21 cellular contexts compared by ENCODE assay signal in the genomic region with DNA sequence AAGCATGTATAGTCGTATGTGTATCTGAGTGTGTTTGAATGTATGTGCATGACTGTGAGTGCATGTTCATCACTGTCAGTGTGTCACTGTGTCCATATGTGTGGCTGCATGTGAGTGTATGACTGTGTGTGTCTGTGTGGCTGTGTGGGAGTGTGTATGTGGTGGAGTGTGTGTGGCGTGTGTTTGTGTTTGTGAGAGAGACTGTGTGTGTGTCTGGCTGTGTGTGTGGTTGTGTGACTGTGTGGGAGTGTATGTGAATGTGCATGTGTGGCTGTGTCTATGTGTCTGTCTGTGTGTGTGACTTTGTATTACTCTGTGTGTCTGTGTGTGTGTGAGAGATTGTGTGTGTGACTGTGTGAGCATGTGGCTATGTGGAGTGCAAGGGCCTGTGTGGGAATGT.
DNase-seq lines count a peak whose midpoint lies in the region; ATAC-seq, FAIRE-seq and TF ChIP-seq lines count a peak whose summit lies in the region.
"Had no signal": no experiment of that assay in that cellular context is flagged by ENCODE, and none has a peak within 500 bp of the region (broad histone marks: within the 10 kb centered on the region; RNA-seq: fewer than 3 reads in every experiment).

No MANE protein-coding gene starts in this region.

- no peak overlapping the region for H2BK120ac ChIP-seq in H9 (ENCODE audit: low read depth, low read length, poor library complexity, severe bottlenecking)
- H2BK120ac ChIP-seq in neuronal stem cell (ENCODE audit: low read depth, low read length): no peak overlapping the region

- H4K8ac ChIP-seq in H9 (replicated peaks; ENCODE audit: insufficient read length, low read depth, low read length): peak overlapping the region; percentile 35
- H4K8ac ChIP-seq in neuronal stem cell (ENCODE audit: low read depth, low read length): no peak overlapping the region

- H3K56ac ChIP-seq in H9 (ENCODE audit: insufficient read length, low read depth, low read length): no peak overlapping the region

- in situ Hi-C loops in K562 (cut with MboI): no loop called here

- TF ChIP-seq CTCF in H9 (conservative IDR thresholded peaks at IDR 0.05): no peak
- no peak for TF ChIP-seq CTCF in K562 (IDR thresholded peaks at IDR 0.05 in 2 of 3, conservative IDR thresholded peaks at IDR 0.05 in 1 of 3; ENCODE audit: insufficient read depth in 2 of 3, low read depth in 1 of 3, low read length in 3 of 3)
- TF ChIP-seq CTCF in sigmoid colon (IDR thresholded peaks at IDR 0.05): no peak

- 100% methylated on average over 1 of the region's 2 CpGs for WGBS in H9 (ENCODE audit: extremely low coverage, insufficient read length, low lambda C conversion rate)
- 0% methylated on average over 2 of the region's 2 CpGs for WGBS in K562 (ENCODE audit: insufficient coverage, low coverage, missing lambda C conversion rate)
- 100% methylated on average over 1 of the region's 2 CpGs; no CpG with 5 or more reads in 1 of the 2 donors for WGBS in neuronal stem cell (ENCODE audit: extremely low coverage in 2 of 2, insufficient read length in 2 of 2, insufficient replicate concordance in 1 of 2), 2 donors
- 82 to 88% methylated on average over 2 of the region's 2 CpGs for WGBS in sigmoid colon, 2 donors

- H2BK5ac ChIP-seq in H9 (ENCODE audit: insufficient read length, low read length) (no peak overlapping the region), neuronal stem cell (ENCODE audit: low read length) (no peak overlapping the region)

- H2AFZ ChIP-seq in H9 (ENCODE audit: low read length): no peak overlapping the region
- H2AFZ ChIP-seq in K562 (ENCODE audit: low read depth, low read length): no peak overlapping the region
- H2AFZ ChIP-seq in neuronal stem cell (ENCODE audit: low read length): no peak overlapping the region
- H2AFZ ChIP-seq: GM23338 had no signal

- H3K79me2 ChIP-seq in H9 (ENCODE audit: insufficient read depth, low read length) (no peaks in the 10 kb centered on the region), K562 (ENCODE audit: control insufficient read depth, insufficient read depth, low read length) (no peaks in the 10 kb centered on the region)

- H3K27ac Mint-ChIP-seq in H9: no peak overlapping the region
- H3K27ac Mint-ChIP-seq: CD14-positive monocyte; CD4-positive, alpha-beta memory T cell; GM23338; IgD-negative memory B cell had no signal

- no peak overlapping the region for H3K23ac ChIP-seq in H9 (ENCODE audit: insufficient read length, low read depth, low read length)
- H3K23ac ChIP-seq in neuronal stem cell (ENCODE audit: low read depth, low read length, poor library complexity): peak overlapping the region; percentile 96

- H3K79me1 ChIP-seq in H9 (ENCODE audit: insufficient read depth, low read depth, low read length, poor library complexity, severe bottlenecking) (no peaks in the 10 kb centered on the region), neuronal stem cell (ENCODE audit: low read depth, low read length) (no peaks in the 10 kb centered on the region)

- H3K9ac ChIP-seq in H9 (ENCODE audit: extremely low read depth, insufficient read length, low read length): no peak overlapping the region
- no peak overlapping the region for H3K9ac ChIP-seq in K562 (ENCODE audit: insufficient read depth in 1 of 2, low read depth in 2 of 2, low read length in 2 of 2)
- peak overlapping the region; percentile 71 for H3K9ac ChIP-seq in neuronal stem cell (ENCODE audit: low read depth, low read length, poor library complexity)
- H3K9ac ChIP-seq: BLaER1 had no signal

- H3K9me3 ChIP-seq in H9 (ENCODE audit: control insufficient read depth, low read depth, low read length) (no peaks in the 10 kb centered on the region), K562 (replicated peaks; ENCODE audit: control insufficient read depth, insufficient read depth, low read depth, low read length) (peaks cover 10% of the 10 kb centered on the region; the same call in 1 of the 2 replicates), iPS-18c (ENCODE audit: control insufficient read depth, insufficient read depth, low read length) (peaks cover 56% of the 10 kb centered on the region), neuronal stem cell (replicated peaks in 1 of 2; ENCODE audit: control insufficient read depth in 2 of 2, insufficient read depth in 1 of 2, low read depth in 1 of 2, low read length in 2 of 2) (peaks cover 0 to 7% of the 10 kb centered on the region in 2 donors), sigmoid colon (no peaks in the 10 kb centered on the region)

- H2BK15ac ChIP-seq in H9 (ENCODE audit: low read depth, low read length): no peak overlapping the region
- H2BK15ac ChIP-seq in neuronal stem cell (ENCODE audit: low read length): peak overlapping the region; percentile 66

- H4K91ac ChIP-seq in H9 (ENCODE audit: insufficient read length, low read depth, low read length) (no peak overlapping the region), neuronal stem cell (ENCODE audit: low read depth, low read length, poor library complexity) (peak overlapping the region; percentile 100)

- no peak overlapping the region for H3K4me3 ChIP-seq in K562
- peak overlapping the region; percentile 29; the same call in 1 of the 2 replicates for H3K4me3 ChIP-seq in iPS-18c (ENCODE audit: insufficient read depth, low read depth, low read length)
- H3K4me3 ChIP-seq in neuronal stem cell (ENCODE audit: low read length in 2 of 2): peak overlapping the region in 1 of 2 donors; percentile 61
- no peak overlapping the region for H3K4me3 ChIP-seq in sigmoid colon
- H3K4me3 ChIP-seq: BLaER1, GM23338 had no signal

- H2AK5ac ChIP-seq in H9 (ENCODE audit: insufficient read length, low read length) (no peak overlapping the region), neuronal stem cell (ENCODE audit: low read depth, low read length) (peak overlapping the region; percentile 70)

- H3K14ac ChIP-seq in H9 (ENCODE audit: insufficient read depth, low read length): no peak overlapping the region
- H3K14ac ChIP-seq in neuronal stem cell (ENCODE audit: low read length): peak overlapping the region; percentile 99

- H3K4me3 Mint-ChIP-seq in H9: no peak overlapping the region
- H3K4me3 Mint-ChIP-seq: CD14-positive monocyte; CD4-positive, alpha-beta memory T cell; GM23338; IgD-negative memory B cell had no signal

- H3K9me1 ChIP-seq in K562 (ENCODE audit: control insufficient read depth, insufficient read depth, low read length): no peaks in the 10 kb centered on the region

- no peak for TF ChIP-seq RAD21 in K562 (CRISPR knock-in tag; conservative IDR thresholded peaks at IDR 0.05 in 1 of 2, IDR thresholded peaks at IDR 0.05 in 1 of 2)

- FAIRE-seq in K562 (lab: Jason Lieb, UNC): no peak
- FAIRE-seq: GM12892, GM18507 had no signal

- TF ChIP-seq POLR2A in K562 (conservative IDR thresholded peaks at IDR 0.05): no peak
- no peak for TF ChIP-seq POLR2A in sigmoid colon (IDR thresholded peaks at IDR 0.05)

- CTCF ChIA-PET in K562 (lab: Yijun Ruan, JAX; ENCODE audit: low intra/inter-chr PET ratio): no interaction called here

- no peaks in the 10 kb centered on the region; a peak in 1 of 7 replicates for H3K36me3 Mint-ChIP-seq in H9 (ENCODE audit: insufficient read depth in 1 of 3, low read depth in 3 of 3)
- H3K36me3 Mint-ChIP-seq: CD14-positive monocyte; CD4-positive, alpha-beta memory T cell; IgD-negative memory B cell had no signal

- POLR2A ChIA-PET in K562 (lab: Yijun Ruan, JAX): no interaction called here

- H3K4me1 ChIP-seq in H9 (ENCODE audit: insufficient read depth, low read length) (peaks cover 15% of the 10 kb centered on the region; the same call in 1 of the 2 replicates), K562 (replicated peaks in 1 of 2; ENCODE audit: control insufficient read depth in 2 of 2, insufficient read depth in 2 of 2, low read length in 2 of 2) (0 out of 5 replicates have a peak, but pooled peaks cover 0 to 2% of the 10 kb centered on the region in 2 experiments), neuronal stem cell (ENCODE audit: control insufficient read depth in 2 of 2, insufficient read depth in 1 of 2, low read depth in 1 of 2, low read length in 2 of 2) (peaks cover 38 to 43% of the 10 kb centered on the region in 2 donors), sigmoid colon (no peaks in the 10 kb centered on the region)
- H3K4me1 ChIP-seq: BLaER1 had no signal

- DNase-seq in H9: no peak
- DNase-seq in K562 (ENCODE audit: extremely low read depth in 1 of 4, low spot score in 3 of 4): no peak
- DNase-seq in neuronal stem cell (ENCODE audit: low spot score): no peak
- DNase-seq in sigmoid colon: no peak
- no peak for DNase-seq in dermis blood vessel endothelial cell
- DNase-seq in Kasumi-1 (lab: John Stamatoyannopoulos, UW): no peak
- DNase-seq: 8988T; CD4-positive, alpha-beta memory T cell; DMS153; DMS79; GDM1; H7 had no signal

- peak overlapping the region; percentile 19 for H4K5ac ChIP-seq in H9 (ENCODE audit: insufficient read length, low read depth, low read length)

- H3K4ac ChIP-seq in H9 (ENCODE audit: low read depth, low read length): no peak overlapping the region
- H3K4ac ChIP-seq in neuronal stem cell (ENCODE audit: low read length): peak overlapping the region; percentile 99

- H3K4me2 ChIP-seq in H9 (ENCODE audit: insufficient read depth, insufficient read length, low read length): no peak overlapping the region
- H3K4me2 ChIP-seq in K562 (ENCODE audit: insufficient read depth, low read length): no peak overlapping the region
- H3K4me2 ChIP-seq in neuronal stem cell (ENCODE audit: insufficient read depth, low read length, poor library complexity, severe bottlenecking): no peak overlapping the region
- H3K4me2 ChIP-seq: BLaER1, GM23338 had no signal

- peaks cover 41 to 45% of the 10 kb centered on the region in 2 experiments for H3K4me1 Mint-ChIP-seq in H9
- H3K4me1 Mint-ChIP-seq: CD14-positive monocyte; CD4-positive, alpha-beta memory T cell; GM23338; IgD-negative memory B cell had no signal

- no peak overlapping the region for H3K18ac ChIP-seq in H9 (ENCODE audit: insufficient read length, low read depth, low read length)
- peak overlapping the region; percentile 99 for H3K18ac ChIP-seq in neuronal stem cell (ENCODE audit: low read length)

- H3T11ph ChIP-seq in H9 (ENCODE audit: low read length): no peak overlapping the region

- no peaks in the 10 kb centered on the region for H3K23me2 ChIP-seq in H9 (ENCODE audit: insufficient read length, low read depth, low read length, poor library complexity, severe bottlenecking)

- no peak overlapping the region for H3K27ac ChIP-seq in H9 (ENCODE audit: insufficient read length, low read depth, low read length)
- H3K27ac ChIP-seq in K562 (ENCODE audit: extremely low read depth, low read depth, low read length): no peak overlapping the region; the same call in 2 of the 3 replicates
- no peak overlapping the region for H3K27ac ChIP-seq in neuronal stem cell (replicated peaks; ENCODE audit: low read length)
- H3K27ac ChIP-seq in sigmoid colon: no peak overlapping the region
- H3K27ac ChIP-seq: BLaER1, HL-60 had no signal

- H3K9me3 Mint-ChIP-seq in H9: no peaks in the 10 kb centered on the region
- H3K9me3 Mint-ChIP-seq: CD4-positive, alpha-beta memory T cell; IgD-negative memory B cell had no signal

- no peaks in the 10 kb centered on the region for H3K27me3 Mint-ChIP-seq in H9 (ENCODE audit: low read depth)
- H3K27me3 Mint-ChIP-seq: IgD-negative memory B cell had no signal

- BruUV-seq in K562 (replicated peaks; lab: Mats Ljungman, UMichigan): no TSS peak

- no peak for ATAC-seq in K562
- no peak for ATAC-seq in GM21737 (IDR thresholded peaks at IDR 0.05; ENCODE audit: unreplicated experiment)
- ATAC-seq: GM23338 had no signal

- H4K20me1 ChIP-seq in H9 (ENCODE audit: control insufficient read depth, insufficient read depth, insufficient read length) (no peaks in the 10 kb centered on the region), K562 (replicated peaks; ENCODE audit: control insufficient read depth, insufficient read depth, low read length) (0 out of 2 replicates have a peak, but pooled peaks cover 4% of the 10 kb centered on the region)
- H4K20me1 ChIP-seq: BLaER1 had no signal

- H2BK20ac ChIP-seq in H9 (ENCODE audit: low read depth, low read length, poor library complexity, severe bottlenecking): no peak overlapping the region

- TF ChIP-seq EP300 in K562 (IDR thresholded peaks at IDR 0.05; ENCODE audit: low read length) (no peak), sigmoid colon (IDR thresholded peaks at IDR 0.05) (no peak)

- intact Hi-C loops in K562 (cut with micrococcal nuclease) (no loop called here), sigmoid colon (cut with DNase I) (no loop called here)

- H2BK12ac ChIP-seq in H9 (ENCODE audit: insufficient read length, low read depth, low read length) (no peak overlapping the region), neuronal stem cell (ENCODE audit: low read length) (peak overlapping the region; percentile 99)

- H3K27me3 ChIP-seq in H9 (ENCODE audit: insufficient read depth, low read length): no peaks in the 10 kb centered on the region
- H3K27me3 ChIP-seq in K562 (ENCODE audit: control insufficient read depth in 2 of 2, insufficient read depth in 2 of 2, low read length in 2 of 2): peaks cover 28 to 42% of the 10 kb centered on the region in 2 experiments
- H3K27me3 ChIP-seq in neuronal stem cell (ENCODE audit: control insufficient read depth in 3 of 3, insufficient read depth in 3 of 3, low read depth in 1 of 3, low read length in 3 of 3): no peaks in the 10 kb centered on the region
- H3K27me3 ChIP-seq in sigmoid colon: peaks cover 0 to 20% (median 0%) of the 10 kb centered on the region in 3 donors
- H3K27me3 ChIP-seq: BLaER1 had no signal

- H3K36me3 ChIP-seq in K562 (ENCODE audit: control insufficient read depth, insufficient read depth, low read length) (no peaks in the 10 kb centered on the region), neuronal stem cell (replicated peaks in 1 of 2; ENCODE audit: control insufficient read depth in 2 of 2, insufficient read depth in 2 of 2, low read length in 2 of 2) (peaks cover 0 to 1% of the 10 kb centered on the region in 2 donors), sigmoid colon (no peaks in the 10 kb centered on the region)
- H3K36me3 ChIP-seq: BLaER1 had no signal
